Comparison of ENCODE assay signal across 8 cellular contexts in the genomic region with DNA sequence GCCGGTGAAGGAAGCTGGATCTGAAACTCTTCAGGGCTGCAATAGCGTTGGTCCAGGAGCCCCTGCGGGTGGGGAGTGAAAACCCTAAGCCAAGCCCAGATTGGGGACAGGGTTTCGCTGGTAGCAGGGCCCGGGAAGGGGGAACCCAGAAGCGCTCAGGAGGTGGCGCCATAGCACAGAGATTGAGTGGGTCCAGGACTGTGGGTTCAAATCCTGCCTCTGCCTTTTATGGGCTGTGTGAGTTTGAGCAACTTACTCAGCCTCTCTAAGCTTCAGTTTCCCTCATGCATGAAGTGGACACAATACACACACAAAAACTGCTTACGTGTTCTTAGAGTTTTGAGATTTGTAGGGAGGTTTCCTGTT. TPM values are rescaled to one million over a fixed set of nuclear protein-coding genes. Genes with fewer than 3 reads are reported as not detected.
DNase-seq lines count a peak whose midpoint lies in the region; ATAC-seq and TF ChIP-seq lines count a peak whose summit lies in the region.

No MANE protein-coding gene starts in this region.

- no peaks in the 10 kb centered on the region for H3F3A ChIP-seq in GM23248 (ENCODE audit: insufficient read depth)

- TF ChIP-seq POLR2A in thyroid gland (IDR thresholded peaks at IDR 0.05) = no peak

- BruUV-seq in Panc1 (replicated peaks; lab: Mats Ljungman, UMichigan) = no TSS peak

- POLR2A ChIA-PET in Panc1 (lab: Charles Lee) = interaction anchor here (0.7 to 0.8 kb wide), 2 partner anchors 9 to 75 kb away, joined by 3 to 7 read pairs; no protein-coding TSS in a partner anchor

- H2AFZ ChIP-seq in GM23248 = no peak overlapping the region

- intact Hi-C loops in Panc1 (cut with micrococcal nuclease; ENCODE audit: unreplicated experiment) = loop anchor here (1.0 to 5.0 kb wide), 2 partner anchors 116 to 200 kb away; a partner anchor contains a TSS
- intact Hi-C loops in thyroid gland (cut with DNase I) = no loop called here

- in situ Hi-C loops in GM23248 (cut with MboI) (no loop called here), Panc1 (cut with HindIII; ENCODE audit: low pct_unique_long_range_greater_than_20kb, low sequenced_read_pairs) (no loop called here)

- TF ChIP-seq CTCF in Panc1 (IDR thresholded peaks at IDR 0.05) = no peak
- peak; percentile 45 for TF ChIP-seq CTCF in liver (IDR thresholded peaks at IDR 0.05; ENCODE audit: low read depth, low read length, missing input control)
- no peak for TF ChIP-seq CTCF in thyroid gland (IDR thresholded peaks at IDR 0.05)

- H3K27me3 ChIP-seq in GM23248 (replicated peaks; ENCODE audit: insufficient read depth) (peaks cover 24% of the 10 kb centered on the region), Panc1 (ENCODE audit: control insufficient read depth, insufficient read depth, low read length) (no peaks in the 10 kb centered on the region), liver (ENCODE audit: control insufficient read depth in 4 of 4, insufficient read depth in 4 of 4, low read length in 3 of 4) (peaks cover 0 to 3% (median 0%) of the 10 kb centered on the region in 4 donors), thyroid gland (no peaks in the 10 kb centered on the region)

- H3K27ac ChIP-seq in GM23248 (no peak overlapping the region), Panc1 (ENCODE audit: low read length) (no peak overlapping the region), liver (ENCODE audit: low read depth in 1 of 2, low read length in 2 of 2) (no peak overlapping the region), thyroid gland (no peak overlapping the region)

- H3K4me3 ChIP-seq in GM23248 (no peak overlapping the region), Panc1 (ENCODE audit: low read depth in 2 of 2, low read length in 2 of 2) (no peak overlapping the region), liver (ENCODE audit: low read depth in 1 of 3, low read length in 3 of 3) (no peak overlapping the region), thyroid gland (replicated peaks in 1 of 3) (no peak overlapping the region)

- no peak overlapping the region for H3K4me2 ChIP-seq in GM23248 (ENCODE audit: unreplicated experiment)

- TF ChIP-seq RAD21 in liver (IDR thresholded peaks at IDR 0.05) = peak; percentile 73 to 83

- H4K20me1 ChIP-seq in GM23248 (ENCODE audit: insufficient read depth) = no peaks in the 10 kb centered on the region

- ATAC-seq in Panc1 (peak; percentile 90), HG03045 (IDR thresholded peaks at IDR 0.05; ENCODE audit: unreplicated experiment) (no peak), HG02642 (IDR thresholded peaks at IDR 0.05; ENCODE audit: poor library complexity, unreplicated experiment) (no peak)
- ATAC-seq in stimulated activated naive CD8-positive, alpha-beta T cell treated with anti-CD3 and anti-CD28 coated beads, Interleukin-15, Interleukin-2, amounts not matched to agents 100 U/mL and 50 U/mL, for 24 hours = peak; percentile 83

- H3K4me1 ChIP-seq in GM23248 (ENCODE audit: insufficient read depth) = no peaks in the 10 kb centered on the region
- no peaks in the 10 kb centered on the region for H3K4me1 ChIP-seq in Panc1 (ENCODE audit: control insufficient read depth, insufficient read depth, low read length)
- no peaks in the 10 kb centered on the region for H3K4me1 ChIP-seq in liver (ENCODE audit: control insufficient read depth in 4 of 4, insufficient read depth in 4 of 4, low read length in 3 of 4)
- H3K4me1 ChIP-seq in thyroid gland = no peaks in the 10 kb centered on the region

- H3K36me3 ChIP-seq in GM23248 (ENCODE audit: low read depth) (no peaks in the 10 kb centered on the region), Panc1 (ENCODE audit: control insufficient read depth, insufficient read depth, low read length) (no peaks in the 10 kb centered on the region), liver (ENCODE audit: control insufficient read depth in 4 of 4, insufficient read depth in 3 of 4, low read depth in 1 of 4, low read length in 3 of 4) (no peaks in the 10 kb centered on the region), thyroid gland (no peaks in the 10 kb centered on the region)

- no peaks in the 10 kb centered on the region for H3K9me2 ChIP-seq in GM23248 (ENCODE audit: insufficient read depth)

- no peaks in the 10 kb centered on the region for H3K79me2 ChIP-seq in GM23248 (ENCODE audit: insufficient read depth)

- H3K9ac ChIP-seq in GM23248 (no peak overlapping the region), liver (ENCODE audit: low read depth in 1 of 2, low read length in 2 of 2) (no peak overlapping the region)

- H3K9me3 ChIP-seq in GM23248 (ENCODE audit: low read depth) (no peaks in the 10 kb centered on the region), Panc1 (ENCODE audit: control insufficient read depth, insufficient read depth, low read depth, low read length) (peaks cover 4% of the 10 kb centered on the region; the same call in 1 of the 2 replicates), liver (ENCODE audit: control insufficient read depth in 4 of 4, low read length in 3 of 4) (peaks cover 0 to 2% (median 0%) of the 10 kb centered on the region in 4 donors), thyroid gland (no peaks in the 10 kb centered on the region)

- CTCF ChIA-PET in Panc1 (lab: Charles Lee) = interaction anchor here (0.5 to 5.5 kb wide), 12 partner anchors 8 to 553 kb away, joined by 3 to 78 read pairs (median 4); a partner anchor contains a TSS

- WGBS in GM23248 (ENCODE audit: low coverage in 1 of 2, low lambda C conversion rate in 2 of 2, missing lambda C conversion rate in 2 of 2), 2 experiments = 11 to 19% methylated on average over 8 of the region's 8 CpGs
- 23% methylated on average over 8 of the region's 8 CpGs for WGBS in liver
- 20% methylated on average over 8 of the region's 8 CpGs for WGBS in thyroid gland, 2 donors

- DNase-seq in GM23248 = peak; percentile 24
- DNase-seq in Panc1 (ENCODE audit: low read depth, low spot score) = peak; percentile 75
- DNase-seq in activated effector memory CD4-positive, alpha-beta T cell treated with anti-CD3 and anti-CD28 coated beads, Interleukin-2, amount 50 U/mL, for 16 hours = peak; percentile 83
- DNase-seq in stimulated activated naive CD8-positive, alpha-beta T cell treated with anti-CD3 and anti-CD28 coated beads, Interleukin-15, Interleukin-2, amounts not matched to agents 100 U/mL and 50 U/mL, for 24 hours = peak; percentile 72
- no peak for DNase-seq in thyroid gland

TF ChIP-seq in liver, 16 proteins besides CTCF, POLR2A, EP300 and RAD21 (continues in another document):
- TF ChIP-seq, protein P1, sequence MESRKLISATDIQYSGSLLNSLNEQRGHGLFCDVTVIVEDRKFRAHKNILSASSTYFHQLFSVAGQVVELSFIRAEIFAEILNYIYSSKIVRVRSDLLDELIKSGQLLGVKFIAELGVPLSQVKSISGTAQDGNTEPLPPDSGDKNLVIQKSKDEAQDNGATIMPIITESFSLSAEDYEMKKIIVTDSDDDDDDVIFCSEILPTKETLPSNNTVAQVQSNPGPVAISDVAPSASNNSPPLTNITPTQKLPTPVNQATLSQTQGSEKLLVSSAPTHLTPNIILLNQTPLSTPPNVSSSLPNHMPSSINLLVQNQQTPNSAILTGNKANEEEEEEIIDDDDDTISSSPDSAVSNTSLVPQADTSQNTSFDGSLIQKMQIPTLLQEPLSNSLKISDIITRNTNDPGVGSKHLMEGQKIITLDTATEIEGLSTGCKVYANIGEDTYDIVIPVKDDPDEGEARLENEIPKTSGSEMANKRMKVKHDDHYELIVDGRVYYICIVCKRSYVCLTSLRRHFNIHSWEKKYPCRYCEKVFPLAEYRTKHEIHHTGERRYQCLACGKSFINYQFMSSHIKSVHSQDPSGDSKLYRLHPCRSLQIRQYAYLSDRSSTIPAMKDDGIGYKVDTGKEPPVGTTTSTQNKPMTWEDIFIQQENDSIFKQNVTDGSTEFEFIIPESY (IDR thresholded peaks at IDR 0.05) = no peak
- TF ChIP-seq RXRA (IDR thresholded peaks at IDR 0.05) (no peak), JUND (IDR thresholded peaks at IDR 0.05) (no peak), EGR1 (IDR thresholded peaks at IDR 0.05; ENCODE audit: low read depth in 2 of 2) (no peak), FOXA2 (IDR thresholded peaks at IDR 0.05) (no peak), HNF4G (IDR thresholded peaks at IDR 0.05) (no peak)
- TF ChIP-seq, protein P2, sequence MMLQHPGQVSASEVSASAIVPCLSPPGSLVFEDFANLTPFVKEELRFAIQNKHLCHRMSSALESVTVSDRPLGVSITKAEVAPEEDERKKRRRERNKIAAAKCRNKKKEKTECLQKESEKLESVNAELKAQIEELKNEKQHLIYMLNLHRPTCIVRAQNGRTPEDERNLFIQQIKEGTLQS (IDR thresholded peaks at IDR 0.05) = no peak

RNA-seq across cellular contexts. Expression of a gene that starts 8.3 kb away (rescaled TPM):
- not detected in 2 replicates for total RNA-seq in GM23248 (2014; rRNA removed; shearing (Covaris generic))
- polyA plus RNA-seq in GM23248 (2016; fragmentation: Nextera tagmentation; extraction: Ambion mirVana) (not detected in 2 replicates), liver (not detected)
- total RNA-seq in Panc1 (2021; ENCODE audit: unreplicated experiment) (0.33 TPM), liver (not detected), thyroid gland (not detected)
- not detected for polyA plus RNA-seq in Panc1 (2012; ENCODE audit: insufficient read length)

RNA-seq across cellular contexts. Expression of a gene that starts 15.6 kb away (rescaled TPM):
- not detected in 2 replicates for total RNA-seq in GM23248 (2014; rRNA removed; shearing (Covaris generic))
- polyA plus RNA-seq in GM23248 (2016; fragmentation: Nextera tagmentation; extraction: Ambion mirVana) = not detected in 2 replicates
- 0.46 TPM for total RNA-seq in Panc1 (2021; ENCODE audit: unreplicated experiment)
- 0.85 TPM for polyA plus RNA-seq in Panc1 (2012; ENCODE audit: insufficient read length)
- total RNA-seq in liver = not detected
- polyA plus RNA-seq in liver = not detected
- under 1 TPM in 3 of 4 donors, not detected in 1; 0.45 to 0.81 (median 0.78) TPM for total RNA-seq in thyroid gland

RNA-seq across cellular contexts. Expression of a gene that starts 32.4 kb away (rescaled TPM):
- not detected in 2 replicates for total RNA-seq in GM23248 (2014; rRNA removed; shearing (Covaris generic))
- polyA plus RNA-seq in GM23248 (2016; fragmentation: Nextera tagmentation; extraction: Ambion mirVana) = not detected in 2 replicates
- not detected for total RNA-seq in Panc1 (2021; ENCODE audit: unreplicated experiment)
- not detected for polyA plus RNA-seq in Panc1 (2012; ENCODE audit: insufficient read length)
- not detected for total RNA-seq in liver
- not detected for polyA plus RNA-seq in liver
- total RNA-seq in thyroid gland = not detected

RNA-seq across cellular contexts. Expression of a gene that starts 36.3 kb away (rescaled TPM):
- total RNA-seq in GM23248 (2014; rRNA removed; shearing (Covaris generic)) = not detected in 2 replicates
- polyA plus RNA-seq in GM23248 (2016; fragmentation: Nextera tagmentation; extraction: Ambion mirVana) (not detected in 2 replicates), liver (not detected)
- total RNA-seq in Panc1 (2021; ENCODE audit: unreplicated experiment) (not detected), liver (not detected), thyroid gland (not detected)
- polyA plus RNA-seq in Panc1 (2012; ENCODE audit: insufficient read length) = not detected

RNA-seq across cellular contexts. Expression of a gene that starts 55.8 kb away (rescaled TPM):
- not detected in 2 replicates for total RNA-seq in GM23248 (2014; rRNA removed; shearing (Covaris generic))
- polyA plus RNA-seq in GM23248 (2016; fragmentation: Nextera tagmentation; extraction: Ambion mirVana) (not detected in 2 replicates), liver (not detected)
- total RNA-seq in Panc1 (2021; ENCODE audit: unreplicated experiment) (0.33 TPM), liver (not detected), thyroid gland (not detected)
- not detected for polyA plus RNA-seq in Panc1 (2012; ENCODE audit: insufficient read length)

Comparison
In these comparisons a context has a peak if more than half of its experiments do, and no peak if none do; other contexts are left out.
1. DNase-seq: peak in GM23248 (single experiment), Panc1 (single experiment), activated effector memory CD4-positive, alpha-beta T cell treated with anti-CD3 and anti-CD28 coated beads, Interleukin-2, amount 50 U/mL, for 16 hours (single experiment) and stimulated activated naive CD8-positive, alpha-beta T cell treated with anti-CD3 and anti-CD28 coated beads, Interleukin-15, Interleukin-2, amounts not matched to agents 100 U/mL and 50 U/mL, for 24 hours (single experiment); none in thyroid gland (0 of 2).
2. ATAC-seq: peak in Panc1 (single experiment) and stimulated activated naive CD8-positive, alpha-beta T cell treated with anti-CD3 and anti-CD28 coated beads, Interleukin-15, Interleukin-2, amounts not matched to agents 100 U/mL and 50 U/mL, for 24 hours (single experiment); none in HG03045 (single experiment) and HG02642 (single experiment).